Comparison of ENCODE assay signal across 20 cellular contexts in genomic region chr9:114336157-114336556, GRCh38. TPM values are rescaled to one million over a fixed set of nuclear protein-coding genes. Genes with fewer than 3 reads are reported as not detected.
"Had no signal": no experiment of that assay in that cellular context is flagged by ENCODE, and none has a peak within 500 bp of the region (broad histone marks: within the 10 kb centered on the region; RNA-seq: fewer than 3 reads in every experiment).

No MANE protein-coding gene starts in this region.

- H3K4me1 ChIP-seq: body of pancreas, colonic mucosa, gastrocnemius medialis, pancreas, SJSA1 had no signal

- H3K27ac ChIP-seq: body of pancreas, colonic mucosa, gastrocnemius medialis, left lung, pancreas, SJSA1, spleen had no signal

- H3K4me3 ChIP-seq: body of pancreas, colonic mucosa, gastrocnemius medialis, left lung, pancreas, SJSA1, spleen had no signal

- H3K27me3 ChIP-seq: body of pancreas, colonic mucosa, gastrocnemius medialis, left lung, pancreas, SJSA1, spleen had no signal

- H3K27ac Mint-ChIP-seq: activated naive CD8-positive, alpha-beta T cell treated with anti-CD3 and anti-CD28 coated beads, Interleukin-2, amount 10 ng/mL, durations not matched to agents 7 days and 5 days had no signal

- ATAC-seq: activated T-cell treated with anti-CD3 and anti-CD28 coated beads, Interleukin-2, amount 50 U/mL, for 72 hours; body of pancreas; gastrocnemius medialis; left lung; pancreas had no signal

- H3K9me3 ChIP-seq: body of pancreas, colonic mucosa, gastrocnemius medialis, left lung, pancreas, SJSA1 had no signal

- H3K36me3 ChIP-seq: gastrocnemius medialis had no signal

- DNase-seq: activated CD8-positive, alpha-beta memory T cell treated with anti-CD3 and anti-CD28 coated beads, Interleukin-2, amount 50 U/mL, for 4 hours; activated gamma-delta T cell; activated naive CD8-positive, alpha-beta T cell treated with anti-CD3 and anti-CD28 coated beads, Interleukin-2, amount 10 ng/mL, durations not matched to agents 7 days and 5 days; activated T-cell treated with anti-CD3 and anti-CD28 coated beads, Interleukin-2, amount 50 U/mL, for 72 hours; body of pancreas; caudate nucleus; colonic mucosa; gastrocnemius medialis; head of caudate nucleus; left lung; pancreas; spleen; stimulated activated CD4-positive, alpha-beta T cell treated with anti-CD3 and anti-CD28 coated beads, Interleukin-4, amount 100 ng/mL, for 4 hours; stimulated activated naive CD4-positive, alpha-beta T cell; T-helper 2 cell had no signal

- H3K27me3 Mint-ChIP-seq: activated naive CD8-positive, alpha-beta T cell treated with anti-CD3 and anti-CD28 coated beads, Interleukin-2, amount 10 ng/mL, durations not matched to agents 7 days and 5 days had no signal

- H3K4me3 Mint-ChIP-seq: activated naive CD8-positive, alpha-beta T cell treated with anti-CD3 and anti-CD28 coated beads, Interleukin-2, amount 10 ng/mL, durations not matched to agents 7 days and 5 days; activated T-cell treated with anti-CD3 and anti-CD28 coated beads, Interleukin-2, amount 50 U/mL, for 72 hours had no signal

- H3K9me3 Mint-ChIP-seq: activated naive CD8-positive, alpha-beta T cell treated with anti-CD3 and anti-CD28 coated beads, Interleukin-2, amount 10 ng/mL, durations not matched to agents 7 days and 5 days had no signal

- FAIRE-seq: pancreas had no signal

RNA-seq across cellular contexts. Expression of gene ORM2, which starts 6.5 kb away (rescaled TPM):
- total RNA-seq: activated naive CD8-positive, alpha-beta T cell treated with anti-CD3 and anti-CD28 coated beads, Interleukin-2, amount 10 ng/mL, durations not matched to agents 7 days and 5 days; activated T-cell treated with anti-CD3 and anti-CD28 coated beads, Interleukin-2, amount 50 U/mL, for 72 hours; body of pancreas; kidney epithelial cell; lung microvascular endothelial cell; renal cortical epithelial cell; SJSA1; ureter had no signal

RNA-seq across cellular contexts. Expression of gene ORM1, which starts 13.3 kb away (rescaled TPM):
- total RNA-seq: activated naive CD8-positive, alpha-beta T cell treated with anti-CD3 and anti-CD28 coated beads, Interleukin-2, amount 10 ng/mL, durations not matched to agents 7 days and 5 days; activated T-cell treated with anti-CD3 and anti-CD28 coated beads, Interleukin-2, amount 50 U/mL, for 72 hours; kidney epithelial cell; lung microvascular endothelial cell; renal cortical epithelial cell; SJSA1 had no signal
